Comparison of ENCODE assay signal across 17 cellular contexts in the genomic region with DNA sequence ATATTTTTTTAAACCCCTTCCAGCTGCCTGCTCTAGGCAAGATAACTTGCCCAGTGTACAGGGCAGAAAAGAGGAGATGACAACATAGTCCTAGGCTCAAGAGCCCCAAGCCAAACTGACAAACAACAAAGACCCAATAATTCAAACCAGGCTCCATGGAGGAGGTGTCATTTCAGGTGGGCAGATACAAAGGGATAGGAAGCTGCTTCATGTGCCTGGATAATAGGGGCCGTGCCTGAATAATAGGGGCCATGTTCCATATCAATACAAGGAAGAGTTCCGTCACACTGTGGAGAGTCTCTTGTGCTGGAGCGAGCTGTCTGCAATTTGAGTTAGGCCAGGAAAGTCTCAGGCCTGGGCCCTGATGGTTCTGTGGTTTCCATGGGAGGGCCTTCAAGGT. TPM values are rescaled to one million over a fixed set of nuclear protein-coding genes. Genes with fewer than 3 reads are reported as not detected.
DNase-seq lines count a peak whose midpoint lies in the region; ATAC-seq and TF ChIP-seq lines count a peak whose summit lies in the region.
"Had no signal": no experiment of that assay in that cellular context is flagged by ENCODE, and none has a peak within 500 bp of the region (broad histone marks: within the 10 kb centered on the region; RNA-seq: fewer than 3 reads in every experiment).

No MANE protein-coding gene starts in this region.

- no peak for TF ChIP-seq CTCF in Caco-2 (IDR thresholded peaks at IDR 0.05; ENCODE audit: insufficient read depth in 1 of 2, low read depth in 1 of 2, low read length in 1 of 2, severe bottlenecking in 1 of 2, unreplicated experiment in 1 of 2)
- TF ChIP-seq CTCF in HEK293 (tag by site-specific recombination; IDR thresholded peaks at IDR 0.05) = no peak

- H3K4me1 Mint-ChIP-seq in Caco-2 (ENCODE audit: low read depth, unreplicated experiment) = peaks cover 15% of the 10 kb centered on the region
- peaks cover 3% of the 10 kb centered on the region for H3K4me1 Mint-ChIP-seq in activated T-helper 2 cell treated with anti-CD3 and anti-CD28 coated beads, Interferon-gamma antibody, Interleukin-2, Interleukin-4, amounts not matched to agents 10 μg/mL and 5 μg/mL and 100 μg/mL, durations not matched to agents 14 hours and 24 hours and 36 hours (ENCODE audit: low read depth)
- H3K4me1 Mint-ChIP-seq in naive thymus-derived CD8-positive, alpha-beta T cell = peaks cover 5 to 10% (median 5%) of the 10 kb centered on the region in 4 donors

- intact Hi-C loops in Caco-2 (cut with micrococcal nuclease; ENCODE audit: unreplicated experiment) = no loop called here
- intact Hi-C loops in activated T-helper 2 cell treated with anti-CD3 and anti-CD28 coated beads, Interferon-gamma antibody, Interleukin-2, Interleukin-4, amounts not matched to agents 10 μg/mL and 5 μg/mL and 100 μg/mL, durations not matched to agents 14 hours and 24 hours and 36 hours (cut with micrococcal nuclease) = loop anchor here (5.0 kb wide), 1 partner anchor 50 kb away; no protein-coding TSS in a partner anchor

- no peaks in the 10 kb centered on the region for H3K27me3 ChIP-seq in Caco-2 (replicated peaks; ENCODE audit: control insufficient read depth, insufficient read depth, low read length)

- DNase-seq in Caco-2 (no peak), retina (no peak)
- no peak for DNase-seq in activated T-helper 2 cell treated with anti-CD3 and anti-CD28 coated beads, Interferon-gamma antibody, Interleukin-2, Interleukin-4, amounts not matched to agents 10 μg/mL and 5 μg/mL and 100 μg/mL, durations not matched to agents 14 hours and 24 hours and 36 hours (ENCODE audit: low spot score)
- DNase-seq in naive thymus-derived CD8-positive, alpha-beta T cell = no peak
- DNase-seq in stimulated activated CD4-positive, alpha-beta T cell treated with anti-CD3 and anti-CD28 coated beads, Interleukin-2, amount 100 ng/mL, for 24 hours = no peak
- DNase-seq: activated CD8-positive, alpha-beta memory T cell treated with anti-CD3 and anti-CD28 coated beads for 24 hours; C1 segment of cervical spinal cord; cerebellar nuclear complex; Kasumi-1; NCI-H187; NCI-H69; stimulated activated CD4-positive, alpha-beta T cell treated with anti-CD3 and anti-CD28 coated beads, Interleukin-4, amount 100 ng/mL, for 24 hours; stimulated activated naive CD4-positive, alpha-beta T cell treated with Interleukin-2 at 50 U/mL for 16 hours; T1000 had no signal

- H3K27me3 Mint-ChIP-seq in Caco-2 (ENCODE audit: insufficient read depth, unreplicated experiment) = no peaks in the 10 kb centered on the region
- peaks cover 10% of the 10 kb centered on the region for H3K27me3 Mint-ChIP-seq in activated T-helper 2 cell treated with anti-CD3 and anti-CD28 coated beads, Interferon-gamma antibody, Interleukin-2, Interleukin-4, amounts not matched to agents 10 μg/mL and 5 μg/mL and 100 μg/mL, durations not matched to agents 14 hours and 24 hours and 36 hours (ENCODE audit: low read depth)
- peaks cover 0 to 10% (median 4%) of the 10 kb centered on the region in 5 donors for H3K27me3 Mint-ChIP-seq in naive thymus-derived CD8-positive, alpha-beta T cell

- no peak overlapping the region for H3K4me3 ChIP-seq in Caco-2 (ENCODE audit: low read depth, low read length)
- no peak overlapping the region for H3K4me3 ChIP-seq in HEK293 (ENCODE audit: low read depth, low read length)

- CTCF ChIA-PET in Caco-2 (lab: Charles Lee) (interaction anchor here (1.1 to 2.5 kb wide), 3 partner anchors 9 to 63 kb away, joined by 3 to 11 read pairs (median 4); no protein-coding TSS in a partner anchor), HEK293 (lab: Yijun Ruan, JAX) (interaction anchor here (0.6 kb wide), 1 partner anchor 746 kb away, joined by 3 read pairs; no protein-coding TSS in a partner anchor)

- no peaks in the 10 kb centered on the region for H3K9me3 Mint-ChIP-seq in Caco-2 (ENCODE audit: unreplicated experiment)
- no peaks in the 10 kb centered on the region for H3K9me3 Mint-ChIP-seq in activated T-helper 2 cell treated with anti-CD3 and anti-CD28 coated beads, Interferon-gamma antibody, Interleukin-2, Interleukin-4, amounts not matched to agents 10 μg/mL and 5 μg/mL and 100 μg/mL, durations not matched to agents 14 hours and 24 hours and 36 hours
- no peaks in the 10 kb centered on the region for H3K9me3 Mint-ChIP-seq in naive thymus-derived CD8-positive, alpha-beta T cell

- peak overlapping the region; percentile 58 for H3K27ac Mint-ChIP-seq in Caco-2 (ENCODE audit: unreplicated experiment)
- H3K27ac Mint-ChIP-seq in activated T-helper 2 cell treated with anti-CD3 and anti-CD28 coated beads, Interferon-gamma antibody, Interleukin-2, Interleukin-4, amounts not matched to agents 10 μg/mL and 5 μg/mL and 100 μg/mL, durations not matched to agents 14 hours and 24 hours and 36 hours = no peak overlapping the region
- peak overlapping the region in 1 of 10 donors; percentile 72 for H3K27ac Mint-ChIP-seq in naive thymus-derived CD8-positive, alpha-beta T cell

- POLR2A ChIA-PET in Caco-2 (lab: Charles Lee) = no interaction called here
- POLR2A ChIA-PET in HEK293 (lab: Yijun Ruan, JAX) = interaction anchor here (0.8 kb wide), 1 partner anchor 16 kb away, joined by 3 read pairs; no protein-coding TSS in a partner anchor
- POLR2A ChIA-PET in naive thymus-derived CD8-positive, alpha-beta T cell (lab: Charles Lee) = no interaction called here

- BruUV-seq in Caco-2 (replicated peaks; lab: Mats Ljungman, UMichigan) = no TSS peak

- no peaks in the 10 kb centered on the region for H3K9me3 ChIP-seq in Caco-2
- no peaks in the 10 kb centered on the region for H3K9me3 ChIP-seq in HEK293 (ENCODE audit: control insufficient read depth, insufficient read depth, low read depth, low read length)

- H3K4me1 ChIP-seq in Caco-2 (peaks cover 11% of the 10 kb centered on the region), HEK293 (ENCODE audit: control insufficient read depth, insufficient read depth, low read length) (no peaks in the 10 kb centered on the region)

- H3K36me3 Mint-ChIP-seq in Caco-2 (ENCODE audit: insufficient read depth, unreplicated experiment) = peaks cover 19% of the 10 kb centered on the region
- H3K36me3 Mint-ChIP-seq in activated T-helper 2 cell treated with anti-CD3 and anti-CD28 coated beads, Interferon-gamma antibody, Interleukin-2, Interleukin-4, amounts not matched to agents 10 μg/mL and 5 μg/mL and 100 μg/mL, durations not matched to agents 14 hours and 24 hours and 36 hours (ENCODE audit: low read depth) = no peaks in the 10 kb centered on the region
- no peaks in the 10 kb centered on the region for H3K36me3 Mint-ChIP-seq in naive thymus-derived CD8-positive, alpha-beta T cell

- H3K27ac ChIP-seq in HEK293 (ENCODE audit: extremely low read depth, low read depth, low read length) = no peak overlapping the region
- H3K27ac ChIP-seq: epithelial cell of prostate had no signal

- no peak for ATAC-seq in naive thymus-derived CD8-positive, alpha-beta T cell
- ATAC-seq in GM19395 (IDR thresholded peaks at IDR 0.05; ENCODE audit: unreplicated experiment) = no peak

- H3K36me3 ChIP-seq in Caco-2 (ENCODE audit: control insufficient read depth, insufficient read depth, low read length) (no peaks in the 10 kb centered on the region), HEK293 (ENCODE audit: control insufficient read depth in 2 of 2, insufficient read depth in 1 of 2, low read length in 2 of 2) (no peaks in the 10 kb centered on the region)

- peak overlapping the region; percentile 95 for H3K4me3 Mint-ChIP-seq in Caco-2 (ENCODE audit: unreplicated experiment)
- H3K4me3 Mint-ChIP-seq in activated T-helper 2 cell treated with anti-CD3 and anti-CD28 coated beads, Interferon-gamma antibody, Interleukin-2, Interleukin-4, amounts not matched to agents 10 μg/mL and 5 μg/mL and 100 μg/mL, durations not matched to agents 14 hours and 24 hours and 36 hours (ENCODE audit: low read depth) = peak overlapping the region; percentile 33
- H3K4me3 Mint-ChIP-seq in naive thymus-derived CD8-positive, alpha-beta T cell = peak overlapping the region in 9 of 10 donors; percentile 33 to 88 (median 63)

TF ChIP-seq in HEK293, 187 proteins besides CTCF, POLR2A, EP300 and RAD21:
- no peak for TF ChIP-seq ZBTB8A (tag by site-specific recombination; IDR thresholded peaks at IDR 0.05)
- TF ChIP-seq, protein P1, sequence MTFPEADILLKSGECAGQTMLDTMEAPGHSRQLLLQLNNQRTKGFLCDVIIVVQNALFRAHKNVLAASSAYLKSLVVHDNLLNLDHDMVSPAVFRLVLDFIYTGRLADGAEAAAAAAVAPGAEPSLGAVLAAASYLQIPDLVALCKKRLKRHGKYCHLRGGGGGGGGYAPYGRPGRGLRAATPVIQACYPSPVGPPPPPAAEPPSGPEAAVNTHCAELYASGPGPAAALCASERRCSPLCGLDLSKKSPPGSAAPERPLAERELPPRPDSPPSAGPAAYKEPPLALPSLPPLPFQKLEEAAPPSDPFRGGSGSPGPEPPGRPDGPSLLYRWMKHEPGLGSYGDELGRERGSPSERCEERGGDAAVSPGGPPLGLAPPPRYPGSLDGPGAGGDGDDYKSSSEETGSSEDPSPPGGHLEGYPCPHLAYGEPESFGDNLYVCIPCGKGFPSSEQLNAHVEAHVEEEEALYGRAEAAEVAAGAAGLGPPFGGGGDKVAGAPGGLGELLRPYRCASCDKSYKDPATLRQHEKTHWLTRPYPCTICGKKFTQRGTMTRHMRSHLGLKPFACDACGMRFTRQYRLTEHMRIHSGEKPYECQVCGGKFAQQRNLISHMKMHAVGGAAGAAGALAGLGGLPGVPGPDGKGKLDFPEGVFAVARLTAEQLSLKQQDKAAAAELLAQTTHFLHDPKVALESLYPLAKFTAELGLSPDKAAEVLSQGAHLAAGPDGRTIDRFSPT (tag by site-specific recombination; IDR thresholded peaks at IDR 0.05) = no peak
- no peak for TF ChIP-seq ZNF391 (tag by site-specific recombination; IDR thresholded peaks at IDR 0.05; ENCODE audit: borderline replicate concordance, low read depth)
- TF ChIP-seq, protein P2, sequence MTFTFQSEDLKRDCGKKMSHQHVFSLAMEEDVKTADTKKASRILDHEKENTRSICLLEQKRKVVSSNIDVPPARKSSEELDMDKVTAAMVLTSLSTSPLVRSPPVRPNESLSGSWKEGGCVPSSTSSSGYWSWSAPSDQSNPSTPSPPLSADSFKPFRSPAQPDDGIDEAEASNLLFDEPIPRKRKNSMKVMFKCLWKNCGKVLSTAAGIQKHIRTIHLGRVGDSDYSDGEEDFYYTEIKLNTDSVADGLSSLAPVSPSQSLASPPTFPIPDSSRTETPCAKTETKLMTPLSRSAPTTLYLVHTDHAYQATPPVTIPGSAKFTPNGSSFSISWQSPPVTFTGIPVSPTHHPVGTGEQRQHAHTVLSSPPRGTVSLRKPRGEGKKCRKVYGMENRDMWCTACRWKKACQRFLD (tag by site-specific recombination; IDR thresholded peaks at IDR 0.05) = no peak
- peak; percentile 70 for TF ChIP-seq ZNF600 (tag by site-specific recombination; IDR thresholded peaks at IDR 0.05)

RNA-seq across cellular contexts. Expression of gene TRIM71, which starts 35.4 kb away (rescaled TPM):
- 67.5 and 68.4 TPM in 2 replicates for total RNA-seq in Caco-2 (2022)
- 0.05 and 0.07 TPM in 2 replicates for total RNA-seq in activated T-helper 2 cell treated with anti-CD3 and anti-CD28 coated beads, Interferon-gamma antibody, Interleukin-2, Interleukin-4, amounts not matched to agents 10 μg/mL and 5 μg/mL and 100 μg/mL, durations not matched to agents 14 hours and 24 hours and 36 hours
- not detected for total RNA-seq in naive thymus-derived CD8-positive, alpha-beta T cell
- polyA plus RNA-seq in naive thymus-derived CD8-positive, alpha-beta T cell = not detected

Comparison
In these comparisons a context has a peak if more than half of its experiments do, and no peak if none do; other contexts are left out.
1. H3K4me3 Mint-ChIP-seq: peak in every context shown above with its lines; median percentile 95 in Caco-2; 63 in naive thymus-derived CD8-positive, alpha-beta T cell; 33 in activated T-helper 2 cell treated with anti-CD3 and anti-CD28 coated beads, Interferon-gamma antibody, Interleukin-2, Interleukin-4, amounts not matched to agents 10 μg/mL and 5 μg/mL and 100 μg/mL, durations not matched to agents 14 hours and 24 hours and 36 hours.
2. RNA of gene TRIM71, which starts 35.4 kb away (total RNA-seq): 67.5 to 68.4 TPM in Caco-2; 0.05 to 0.07 TPM in activated T-helper 2 cell treated with anti-CD3 and anti-CD28 coated beads, Interferon-gamma antibody, Interleukin-2, Interleukin-4, amounts not matched to agents 10 μg/mL and 5 μg/mL and 100 μg/mL, durations not matched to agents 14 hours and 24 hours and 36 hours and not detected in naive thymus-derived CD8-positive, alpha-beta T cell; every median in the first group is over 10 times any median in the second.